Comparison of ENCODE assay signal across 14 cellular contexts in genomic region chr2:11128258-11128951, GRCh38. TPM values are rescaled to one million over a fixed set of nuclear protein-coding genes. Genes with fewer than 3 reads are reported as not detected.
DNase-seq lines count a peak whose midpoint lies in the region; ATAC-seq, FAIRE-seq and TF ChIP-seq lines count a peak whose summit lies in the region.
"Had no signal": no experiment of that assay in that cellular context is flagged by ENCODE, and none has a peak within 500 bp of the region (broad histone marks: within the 10 kb centered on the region; RNA-seq: fewer than 3 reads in every experiment).

No MANE protein-coding gene starts in this region.

- H3K27me3 Mint-ChIP-seq in activated CD8-positive, alpha-beta memory T cell treated with anti-CD3 and anti-CD28 coated beads, Interleukin-2, amount 10 ng/mL, durations not matched to agents 7 days and 5 days: peaks cover 22% of the 10 kb centered on the region
- H3K27me3 Mint-ChIP-seq: stimulated activated naive CD8-positive, alpha-beta T cell treated with anti-CD3 and anti-CD28 coated beads, Interleukin-15, Interleukin-2, amounts not matched to agents 100 ng/mL and 50 ng/mL, for 24 hours had no signal

- peaks cover 29% of the 10 kb centered on the region for H3K4me1 Mint-ChIP-seq in activated CD8-positive, alpha-beta memory T cell treated with anti-CD3 and anti-CD28 coated beads, Interleukin-2, amount 10 ng/mL, durations not matched to agents 7 days and 5 days

- H3K9me1 ChIP-seq in endothelial cell of umbilical vein (replicated peaks; ENCODE audit: control insufficient read depth, extremely low read depth, insufficient read depth, low read length): no peaks in the 10 kb centered on the region

- H3K27ac Mint-ChIP-seq in activated CD8-positive, alpha-beta memory T cell treated with anti-CD3 and anti-CD28 coated beads, Interleukin-2, amount 10 ng/mL, durations not matched to agents 7 days and 5 days: no peak overlapping the region
- H3K27ac Mint-ChIP-seq: stimulated activated naive CD8-positive, alpha-beta T cell treated with anti-CD3 and anti-CD28 coated beads, Interleukin-15, Interleukin-2, amounts not matched to agents 100 ng/mL and 50 ng/mL, for 24 hours had no signal

- TF ChIP-seq CTCF in endothelial cell of umbilical vein (IDR thresholded peaks at IDR 0.05; ENCODE audit: extremely low read depth in 1 of 2, insufficient read depth in 1 of 2, low read depth in 1 of 2, low read length in 2 of 2): no peak

- no peak overlapping the region for H3K9ac ChIP-seq in endothelial cell of umbilical vein (replicated peaks; ENCODE audit: extremely low read depth, insufficient read depth, low read length)

- no peaks in the 10 kb centered on the region for H3K9me3 ChIP-seq in endothelial cell of umbilical vein (replicated peaks; ENCODE audit: control insufficient read depth, insufficient read depth, low read length)
- H3K9me3 ChIP-seq: pancreas had no signal

- peak overlapping the region; percentile 40 for H3K4me2 ChIP-seq in endothelial cell of umbilical vein (ENCODE audit: insufficient read depth, low read length)

- H3K9me3 Mint-ChIP-seq in activated CD8-positive, alpha-beta memory T cell treated with anti-CD3 and anti-CD28 coated beads, Interleukin-2, amount 10 ng/mL, durations not matched to agents 7 days and 5 days (ENCODE audit: low read depth): no peaks in the 10 kb centered on the region
- H3K9me3 Mint-ChIP-seq: stimulated activated naive CD8-positive, alpha-beta T cell treated with anti-CD3 and anti-CD28 coated beads, Interleukin-15, Interleukin-2, amounts not matched to agents 100 ng/mL and 50 ng/mL, for 24 hours had no signal

- intact Hi-C loops in endothelial cell of umbilical vein (cut with micrococcal nuclease): loop anchor here (1.0 kb wide), 2 partner anchors 27 to 192 kb away; partner anchors contain the start of gene SLC66A3

- peak overlapping the region; percentile 61 for H2AFZ ChIP-seq in endothelial cell of umbilical vein (ENCODE audit: low read depth, low read length)

- CTCF ChIA-PET in endothelial cell of umbilical vein (lab: Charles Lee): interaction anchor here (6.4 to 22.0 kb wide), 4 partner anchors 284 to 455 kb away, joined by 162 to 738 read pairs (median 213); no protein-coding TSS in a partner anchor
- CTCF ChIA-PET in activated CD8-positive, alpha-beta memory T cell treated with anti-CD3 and anti-CD28 coated beads, Interleukin-2, amount 10 ng/mL, durations not matched to agents 7 days and 5 days (lab: Charles Lee): interaction anchor here (0.9 to 7.2 kb wide), 4 partner anchors 12 to 456 kb away, joined by 3 to 121 read pairs (median 60); no protein-coding TSS in a partner anchor

- no TSS peak for BruUV-seq in endothelial cell of umbilical vein (replicated peaks; lab: Mats Ljungman, UMichigan)

- no peak overlapping the region for H3K4me3 ChIP-seq in endothelial cell of umbilical vein (replicated peaks in 1 of 3; ENCODE audit: insufficient read depth in 1 of 3, low read depth in 1 of 3, low read length in 3 of 3)
- H3K4me3 ChIP-seq: pancreas had no signal

- no peaks in the 10 kb centered on the region for H3K36me3 Mint-ChIP-seq in activated CD8-positive, alpha-beta memory T cell treated with anti-CD3 and anti-CD28 coated beads, Interleukin-2, amount 10 ng/mL, durations not matched to agents 7 days and 5 days

- H4K20me1 ChIP-seq in endothelial cell of umbilical vein (replicated peaks; ENCODE audit: control insufficient read depth, extremely low read depth, insufficient read depth, low read length): no peaks in the 10 kb centered on the region

- POLR2A ChIA-PET in endothelial cell of umbilical vein (lab: Charles Lee): no interaction called here

- H3K79me2 ChIP-seq in endothelial cell of umbilical vein (ENCODE audit: control insufficient read depth, insufficient read depth, low read length): no peaks in the 10 kb centered on the region

- dilution Hi-C loops in endothelial cell of umbilical vein (cut with MboI; ENCODE audit: extremely low pct_ligation_motif_present, low sequenced_read_pairs): no loop called here

- H3K27me3 ChIP-seq in endothelial cell of umbilical vein (ENCODE audit: control insufficient read depth in 2 of 2, insufficient read depth in 2 of 2, low read length in 2 of 2): peaks cover 0 to 1% of the 10 kb centered on the region in 2 experiments
- H3K27me3 ChIP-seq: pancreas had no signal

- H3K27ac ChIP-seq in endothelial cell of umbilical vein (ENCODE audit: insufficient read depth, low read depth, low read length): peak overlapping the region; percentile 45
- H3K27ac ChIP-seq: pancreas had no signal

- peaks cover 28% of the 10 kb centered on the region for H3K4me1 ChIP-seq in endothelial cell of umbilical vein (ENCODE audit: control insufficient read depth, extremely low read depth, insufficient read depth, low read length)

- FAIRE-seq in endothelial cell of umbilical vein (lab: Jason Lieb, UNC) (peak; percentile 96), urothelium cell line (lab: Jason Lieb, UNC) (no peak)
- FAIRE-seq: pancreas had no signal

- no peaks in the 10 kb centered on the region for H3K36me3 ChIP-seq in endothelial cell of umbilical vein (ENCODE audit: control insufficient read depth in 2 of 2, extremely low read depth in 1 of 2, insufficient read depth in 2 of 2, low read length in 2 of 2)
- H3K36me3 ChIP-seq: pancreas had no signal

- DNase-seq in EH (ENCODE audit: low read depth): peak; percentile 82
- peak; percentile 55 for DNase-seq in RKO (ENCODE audit: low spot score)
- peak; percentile 92 for DNase-seq in endothelial cell of umbilical vein (ENCODE audit: low read depth, low spot score)
- peak; percentile 68 for DNase-seq in pulmonary artery endothelial cell (ENCODE audit: low read depth, low spot score)
- DNase-seq in NCI-H187 (lab: John Stamatoyannopoulos, UW): no peak
- DNase-seq in activated CD8-positive, alpha-beta memory T cell treated with anti-CD3 and anti-CD28 coated beads, Interleukin-2, amount 10 ng/mL, durations not matched to agents 7 days and 5 days: no peak
- DNase-seq in urothelium cell line (ENCODE audit: low spot score): no peak
- DNase-seq: activated CD4-positive, CD25-positive, alpha-beta regulatory T cell treated with anti-CD3 and anti-CD28 coated beads, Interleukin-2, amount 50 U/mL, for 72 hours; pancreas; SIG-M5; stimulated activated CD4-positive, alpha-beta T cell treated with anti-CD3 and anti-CD28 coated beads, Interleukin-2, amount 100 ng/mL, for 48 hours had no signal

- no peak overlapping the region for H3K4me3 Mint-ChIP-seq in activated CD8-positive, alpha-beta memory T cell treated with anti-CD3 and anti-CD28 coated beads, Interleukin-2, amount 10 ng/mL, durations not matched to agents 7 days and 5 days
- H3K4me3 Mint-ChIP-seq: stimulated activated naive CD8-positive, alpha-beta T cell treated with anti-CD3 and anti-CD28 coated beads, Interleukin-15, Interleukin-2, amounts not matched to agents 100 ng/mL and 50 ng/mL, for 24 hours had no signal

- ATAC-seq in GM18867 (IDR thresholded peaks at IDR 0.05; ENCODE audit: unreplicated experiment): no peak
- ATAC-seq in activated CD8-positive, alpha-beta memory T cell treated with anti-CD3 and anti-CD28 coated beads, Interleukin-2, amount 10 ng/mL, durations not matched to agents 7 days and 5 days: no peak
- ATAC-seq: left lobe of liver, pancreas had no signal

- TF ChIP-seq POLR2A in endothelial cell of umbilical vein (IDR thresholded peaks at IDR 0.05; ENCODE audit: low read depth, low read length): no peak

TF ChIP-seq in endothelial cell of umbilical vein, 7 proteins besides CTCF, POLR2A, EP300 and RAD21:
- TF ChIP-seq JUN (IDR thresholded peaks at IDR 0.05; ENCODE audit: borderline replicate concordance, insufficient read depth, insufficient read length, low read depth): peak; percentile 85
- peak; percentile 77 for TF ChIP-seq GATA2 (IDR thresholded peaks at IDR 0.05; ENCODE audit: insufficient read depth, insufficient read length, low read depth, low read length)
- TF ChIP-seq, protein P1, sequence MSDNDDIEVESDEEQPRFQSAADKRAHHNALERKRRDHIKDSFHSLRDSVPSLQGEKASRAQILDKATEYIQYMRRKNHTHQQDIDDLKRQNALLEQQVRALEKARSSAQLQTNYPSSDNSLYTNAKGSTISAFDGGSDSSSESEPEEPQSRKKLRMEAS (IDR thresholded peaks at IDR 0.05; ENCODE audit: insufficient read depth, insufficient read length): no peak
- TF ChIP-seq FOS (IDR thresholded peaks at IDR 0.05; ENCODE audit: borderline replicate concordance, insufficient read depth, low read length): peak; percentile 67
- TF ChIP-seq MYC (IDR thresholded peaks at IDR 0.05; ENCODE audit: low read depth, low read length): no peak
- peak; percentile 75 for TF ChIP-seq POLR2AphosphoS5 (IDR thresholded peaks at IDR 0.05; ENCODE audit: insufficient read depth, low read depth, low read length)
- no peak for TF ChIP-seq EZH2 (IDR thresholded peaks at IDR 0.05; ENCODE audit: borderline replicate concordance, low read depth, low read length, severe bottlenecking)

RNA-seq across cellular contexts. Expression of gene SLC66A3, which starts 26.9 kb away (rescaled TPM):
- total RNA-seq in endothelial cell of umbilical vein (14.3 and 16.1 TPM in 2 replicates), pulmonary artery endothelial cell (21.3 and 29.9 TPM in 2 replicates)
- polyA plus RNA-seq in endothelial cell of umbilical vein: 31.4 and 45.8 TPM in 2 replicates
- polyA plus RNA-seq in endothelial cell of umbilical vein (2011; cell fraction: cytosol; rRNA removed): 21.4 and 22.3 TPM in 2 replicates
- polyA plus RNA-seq in endothelial cell of umbilical vein (2011; cell fraction: nucleus; rRNA removed): 11.8 and 13.6 TPM in 2 replicates
- polyA plus RNA-seq in endothelial cell of umbilical vein (2012): 18.1 and 18.3 TPM in 2 replicates
- polyA minus RNA-seq in endothelial cell of umbilical vein: 68.0 and 74.8 TPM in 2 replicates
- polyA minus RNA-seq in endothelial cell of umbilical vein (2011; cell fraction: cytosol; rRNA and poly(A)+ RNA removed): 3.3 TPM
- 10.0 and 14.9 TPM in 2 replicates for polyA minus RNA-seq in endothelial cell of umbilical vein (2011; cell fraction: nucleus; rRNA and poly(A)+ RNA removed)
- 10 to 100 TPM in 1 of 2 experiments, 1 to 10 TPM in 1; 9.9 to 15.9 TPM for total RNA-seq in activated CD8-positive, alpha-beta memory T cell treated with anti-CD3 and anti-CD28 coated beads, Interleukin-2, amount 10 ng/mL, durations not matched to agents 7 days and 5 days

Comparison
In these comparisons a context has a peak if more than half of its experiments do, and no peak if none do; other contexts are left out.
1. DNase-seq: peak in EH (single experiment), RKO (single experiment), endothelial cell of umbilical vein (single experiment) and pulmonary artery endothelial cell (single experiment); none in NCI-H187 (0 of 2), activated CD8-positive, alpha-beta memory T cell treated with anti-CD3 and anti-CD28 coated beads, Interleukin-2, amount 10 ng/mL, durations not matched to agents 7 days and 5 days (single experiment) and urothelium cell line (single experiment).